1 cellular context compared by ENCODE assay signal in genomic region chr1:213381572-213382084, GRCh38.
TF ChIP-seq lines count a peak whose summit lies in the region.

No MANE protein-coding gene starts in this region.

TF ChIP-seq in HEK293, 187 proteins besides CTCF, POLR2A, EP300 and RAD21 (continued from another document):
- peak; percentile 50; the same call in 1 of the 2 replicates for TF ChIP-seq ZNF18 (tag by site-specific recombination; IDR thresholded peaks at IDR 0.05)
- TF ChIP-seq ZNF148 (tag by site-specific recombination; IDR thresholded peaks at IDR 0.05; ENCODE audit: borderline replicate concordance): no peak
- TF ChIP-seq GFI1B (tag by site-specific recombination; IDR thresholded peaks at IDR 0.05): no peak
- TF ChIP-seq ZNF747 (tag by site-specific recombination; IDR thresholded peaks at IDR 0.05): no peak
- no peak for TF ChIP-seq ZNF292 (tag by site-specific recombination; IDR thresholded peaks at IDR 0.05; ENCODE audit: borderline replicate concordance, low read depth)
- no peak for TF ChIP-seq ZSCAN16 (tag by site-specific recombination; IDR thresholded peaks at IDR 0.05)
- TF ChIP-seq SCRT1 (tag by site-specific recombination; IDR thresholded peaks at IDR 0.05; ENCODE audit: borderline replicate concordance): no peak
- TF ChIP-seq ZNF335 (tag by site-specific recombination; conservative IDR thresholded peaks at IDR 0.05): peak; percentile 50
- peak; percentile 57; the same call in 1 of the 2 replicates for TF ChIP-seq ZNF692 (tag by site-specific recombination; IDR thresholded peaks at IDR 0.05)
- no peak for TF ChIP-seq ZFP41 (tag by site-specific recombination; IDR thresholded peaks at IDR 0.05; ENCODE audit: borderline replicate concordance)
- no peak for TF ChIP-seq ZNF341 (tag by site-specific recombination; IDR thresholded peaks at IDR 0.05; ENCODE audit: low read depth)
- TF ChIP-seq ZNF138 (tag by site-specific recombination; IDR thresholded peaks at IDR 0.05; ENCODE audit: borderline replicate concordance): no peak
- TF ChIP-seq ZNF23 (tag by site-specific recombination; IDR thresholded peaks at IDR 0.05; ENCODE audit: borderline replicate concordance): no peak
- TF ChIP-seq ZNF169 (tag by site-specific recombination; IDR thresholded peaks at IDR 0.05): no peak
- peak; percentile 52; the same call in 1 of the 2 replicates for TF ChIP-seq EGR2 (tag by site-specific recombination; IDR thresholded peaks at IDR 0.05; ENCODE audit: low read depth)
- TF ChIP-seq ZNF660 (tag by site-specific recombination; IDR thresholded peaks at IDR 0.05): no peak
- no peak for TF ChIP-seq ZNF549 (tag by site-specific recombination; IDR thresholded peaks at IDR 0.05)
- TF ChIP-seq ZBTB44 (tag by site-specific recombination; IDR thresholded peaks at IDR 0.05): peak; percentile 96
- no peak for TF ChIP-seq ZNF221 (tag by site-specific recombination; IDR thresholded peaks at IDR 0.05; ENCODE audit: borderline replicate concordance)
- TF ChIP-seq ZFHX2 (tag by site-specific recombination; conservative IDR thresholded peaks at IDR 0.05): peak; percentile 69
- no peak for TF ChIP-seq ZNF785 (tag by site-specific recombination; IDR thresholded peaks at IDR 0.05)
- no peak for TF ChIP-seq ZSCAN30 (tag by site-specific recombination; IDR thresholded peaks at IDR 0.05)
- TF ChIP-seq AEBP2 (tag by site-specific recombination; IDR thresholded peaks at IDR 0.05; ENCODE audit: borderline replicate concordance): no peak
- TF ChIP-seq TSHZ1 (tag by site-specific recombination; IDR thresholded peaks at IDR 0.05; ENCODE audit: borderline replicate concordance): no peak
- TF ChIP-seq SP2 (tag by site-specific recombination; IDR thresholded peaks at IDR 0.05): no peak
- TF ChIP-seq ZNF248 (tag by site-specific recombination; IDR thresholded peaks at IDR 0.05): no peak
- TF ChIP-seq PATZ1 (tag by site-specific recombination; IDR thresholded peaks at IDR 0.05): 0 out of 2 replicates have a peak, but pooled peaks have one; percentile 34
- TF ChIP-seq ZBTB7A (tag by site-specific recombination; IDR thresholded peaks at IDR 0.05; ENCODE audit: low read depth): no peak
- no peak for TF ChIP-seq ZNF426 (tag by site-specific recombination; IDR thresholded peaks at IDR 0.05)
- TF ChIP-seq SALL2 (tag by site-specific recombination; IDR thresholded peaks at IDR 0.05; ENCODE audit: borderline replicate concordance): no peak
- TF ChIP-seq OVOL3 (tag by site-specific recombination; IDR thresholded peaks at IDR 0.05): no peak
- no peak for TF ChIP-seq ZNF211 (tag by site-specific recombination; IDR thresholded peaks at IDR 0.05; ENCODE audit: low read depth)
- TF ChIP-seq ZNF585B (tag by site-specific recombination; IDR thresholded peaks at IDR 0.05): no peak
- peak; percentile 79 for TF ChIP-seq ZBTB17 (tag by site-specific recombination; IDR thresholded peaks at IDR 0.05)
- TF ChIP-seq ZNF398 (tag by site-specific recombination; IDR thresholded peaks at IDR 0.05): 0 out of 2 replicates have a peak, but pooled peaks have one; percentile 26
- no peak for TF ChIP-seq ZNF580 (tag by site-specific recombination; IDR thresholded peaks at IDR 0.05)
- TF ChIP-seq ZBTB49 (tag by site-specific recombination; IDR thresholded peaks at IDR 0.05; ENCODE audit: low read depth): no peak
- TF ChIP-seq MEIS1 (CRISPR knock-in tag; IDR thresholded peaks at IDR 0.05; ENCODE audit: borderline replicate concordance): no peak
- TF ChIP-seq GLI2 (tag by site-specific recombination; IDR thresholded peaks at IDR 0.05; ENCODE audit: borderline replicate concordance, low read depth): no peak
